Comparison of ENCODE assay signal across 10 cellular contexts in the genomic region with DNA sequence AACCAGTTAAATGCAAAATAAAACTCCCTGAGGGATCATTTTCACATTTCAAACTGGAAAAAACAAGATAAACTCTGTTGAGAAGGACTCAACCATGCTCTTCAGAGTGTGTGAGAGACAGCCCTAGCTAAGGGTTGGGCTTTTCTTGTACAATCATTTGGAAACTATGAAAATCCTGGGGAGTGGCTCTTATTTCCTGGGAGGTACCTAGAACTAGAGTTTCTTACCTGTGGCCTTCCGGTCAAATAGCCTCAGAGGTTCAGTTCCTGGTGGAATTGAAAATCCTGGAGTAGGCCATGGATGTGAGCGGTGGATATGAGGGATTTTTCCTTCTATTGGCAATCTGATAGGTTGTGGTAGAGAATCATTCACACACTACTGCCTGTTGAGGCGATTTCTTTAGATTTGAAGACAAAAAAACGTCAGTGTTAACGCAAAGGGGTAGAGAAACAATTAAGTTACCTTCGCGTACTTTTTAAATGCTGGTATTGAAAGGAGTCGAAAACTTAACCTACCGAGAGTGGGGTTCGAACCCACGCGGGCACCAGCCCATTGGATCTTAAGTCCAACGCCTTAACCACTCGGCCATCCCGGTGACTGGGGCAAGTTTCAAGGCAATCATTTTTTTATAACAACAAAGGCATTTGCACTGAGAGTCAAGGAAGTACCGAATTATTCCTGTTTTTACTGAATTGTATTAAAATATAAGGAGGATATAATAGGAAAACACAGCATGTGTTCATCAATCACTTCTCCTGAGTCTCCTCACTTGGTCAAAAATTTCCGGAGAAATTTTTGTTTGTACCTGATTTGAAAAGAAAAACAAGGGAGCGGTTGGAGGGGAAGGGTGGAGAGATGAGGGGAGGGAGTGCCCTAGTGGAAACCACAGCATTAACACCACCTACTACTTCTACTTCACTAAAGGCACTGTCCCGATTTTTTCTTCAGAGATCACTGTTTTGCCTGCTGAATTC.
DNase-seq lines count a peak whose midpoint lies in the region; ATAC-seq and TF ChIP-seq lines count a peak whose summit lies in the region.
"Had no signal": no experiment of that assay in that cellular context is flagged by ENCODE, and none has a peak within 500 bp of the region (broad histone marks: within the 10 kb centered on the region; RNA-seq: fewer than 3 reads in every experiment).

No MANE protein-coding gene starts in this region.

- peaks cover 29% of the 10 kb centered on the region for H3K27me3 Mint-ChIP-seq in T-helper 1 cell treated with Interleukin-12 subunit alpha and Interleukin-12 subunit beta and Interleukin-4 antibody, amounts not matched to agents 30 μg/mL and 1 μg/mL, for 36 hours (ENCODE audit: low read depth)
- H3K27me3 Mint-ChIP-seq in neural progenitor cell (ENCODE audit: insufficient read depth, low read depth): peaks cover 8% of the 10 kb centered on the region

- no peaks in the 10 kb centered on the region for H3K27me3 ChIP-seq in neural progenitor cell

- no peaks in the 10 kb centered on the region for H3K9me3 ChIP-seq in neural progenitor cell (ENCODE audit: low read depth)

- no peak overlapping the region for H3K9ac ChIP-seq in neural progenitor cell

- H3K4me3 Mint-ChIP-seq in T-helper 1 cell treated with Interleukin-12 subunit alpha and Interleukin-12 subunit beta and Interleukin-4 antibody, amounts not matched to agents 30 μg/mL and 1 μg/mL, for 36 hours: no peak overlapping the region
- H3K4me3 Mint-ChIP-seq in neural progenitor cell: peak overlapping the region; percentile 76

- no peaks in the 10 kb centered on the region for H3K79me2 ChIP-seq in neural progenitor cell (ENCODE audit: low read depth)

- no peaks in the 10 kb centered on the region for H4K20me1 ChIP-seq in neural progenitor cell (ENCODE audit: low read depth)

- H3K36me3 ChIP-seq in neural progenitor cell: no peaks in the 10 kb centered on the region

- TF ChIP-seq CTCF in neural progenitor cell (IDR thresholded peaks at IDR 0.05): no peak

- peak overlapping the region; percentile 48 for H3K4me3 ChIP-seq in neural progenitor cell

- no peaks in the 10 kb centered on the region for H3F3A ChIP-seq in neural progenitor cell (ENCODE audit: low read depth)

- peak overlapping the region; percentile 76 for H3K4me2 ChIP-seq in neural progenitor cell

- H3K4me1 Mint-ChIP-seq in T-helper 1 cell treated with Interleukin-12 subunit alpha and Interleukin-12 subunit beta and Interleukin-4 antibody, amounts not matched to agents 30 μg/mL and 1 μg/mL, for 36 hours (ENCODE audit: low read depth): peaks cover 17% of the 10 kb centered on the region
- H3K4me1 Mint-ChIP-seq in neural progenitor cell: peaks cover 10% of the 10 kb centered on the region

- ATAC-seq in HG02588 (IDR thresholded peaks at IDR 0.05; ENCODE audit: unreplicated experiment): no peak

- peak overlapping the region; percentile 54 for H2AFZ ChIP-seq in neural progenitor cell (replicated peaks)

- peaks cover 10% of the 10 kb centered on the region for H3K4me1 ChIP-seq in neural progenitor cell

- peak overlapping the region; percentile 41 for H3K27ac Mint-ChIP-seq in T-helper 1 cell treated with Interleukin-12 subunit alpha and Interleukin-12 subunit beta and Interleukin-4 antibody, amounts not matched to agents 30 μg/mL and 1 μg/mL, for 36 hours
- H3K27ac Mint-ChIP-seq in neural progenitor cell: no peak overlapping the region

- no peak overlapping the region for H3K27ac ChIP-seq in neural progenitor cell

- H3K36me3 Mint-ChIP-seq in T-helper 1 cell treated with Interleukin-12 subunit alpha and Interleukin-12 subunit beta and Interleukin-4 antibody, amounts not matched to agents 30 μg/mL and 1 μg/mL, for 36 hours (ENCODE audit: low read depth): no peaks in the 10 kb centered on the region
- H3K36me3 Mint-ChIP-seq in neural progenitor cell: no peaks in the 10 kb centered on the region

- H3K9me3 Mint-ChIP-seq in T-helper 1 cell treated with Interleukin-12 subunit alpha and Interleukin-12 subunit beta and Interleukin-4 antibody, amounts not matched to agents 30 μg/mL and 1 μg/mL, for 36 hours: no peaks in the 10 kb centered on the region
- peaks cover 4% of the 10 kb centered on the region for H3K9me3 Mint-ChIP-seq in neural progenitor cell

- DNase-seq in T-helper 1 cell: no peak
- peak; percentile 61 for DNase-seq in M059J (ENCODE audit: low read depth)
- DNase-seq in dedifferentiated amniotic fluid mesenchymal stem cell (ENCODE audit: extremely low spot score): peak; percentile 43
- peak; percentile 52 for DNase-seq in neural progenitor cell (ENCODE audit: low spot score)
- no peak for DNase-seq in T-helper 9 cell
- DNase-seq in NCI-H187 (lab: John Stamatoyannopoulos, UW): no peak
- DNase-seq: hippocampal formation, NCI-H1092 had no signal

Comparison
In these comparisons a context has a peak if more than half of its experiments do, and no peak if none do; other contexts are left out.
1. DNase-seq: peak in M059J (single experiment), dedifferentiated amniotic fluid mesenchymal stem cell (single experiment) and neural progenitor cell (single experiment); none in T-helper 1 cell (0 of 5), T-helper 9 cell (single experiment) and NCI-H187 (0 of 2).